Comparison of ENCODE assay signal across 8 cellular contexts in the genomic region with DNA sequence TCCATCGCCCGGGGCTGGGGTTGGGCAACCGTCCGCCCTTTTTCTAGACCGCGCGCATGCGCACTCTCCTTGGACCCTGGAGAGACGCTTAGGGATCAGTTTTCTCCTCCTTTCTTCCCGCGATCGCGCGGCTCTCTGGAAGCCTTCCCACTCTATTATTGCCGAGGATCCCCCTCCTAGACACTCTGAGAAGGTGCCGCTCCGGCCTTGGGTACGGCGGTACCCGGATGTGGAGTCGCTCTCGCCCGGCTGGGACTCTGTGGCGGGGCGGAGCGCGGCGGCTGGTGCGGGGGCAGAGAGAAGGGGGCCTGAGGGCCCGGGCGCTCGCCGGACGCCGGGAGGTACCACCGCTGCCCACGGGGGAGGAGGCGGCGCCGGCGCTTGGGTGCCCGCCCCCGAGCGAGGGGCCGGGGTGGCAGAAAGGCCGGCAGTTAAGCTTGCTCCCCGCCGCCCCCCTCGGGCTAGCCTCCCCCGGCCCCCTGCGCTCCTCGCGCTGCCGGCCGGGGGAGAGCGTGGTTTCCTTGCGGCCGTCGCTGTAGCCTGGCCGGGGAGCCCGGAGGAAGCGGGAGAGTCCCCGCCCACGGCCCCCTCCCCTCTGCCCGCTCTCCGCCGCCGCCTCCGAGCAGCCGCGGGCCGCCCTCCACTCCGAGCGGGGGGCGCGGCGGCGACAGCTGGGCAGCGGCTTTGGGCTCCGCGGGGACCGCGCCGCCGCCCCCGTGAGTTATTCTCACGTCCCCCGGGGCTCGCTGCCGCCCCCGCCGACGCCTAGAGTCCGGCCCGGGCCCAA. TPM values are rescaled to one million over a fixed set of nuclear protein-coding genes. Genes with fewer than 3 reads are reported as not detected.
DNase-seq lines count a peak whose midpoint lies in the region; ATAC-seq and TF ChIP-seq lines count a peak whose summit lies in the region.

MIB1 (plus strand) TSS at position 69 of the 787 bp plus-strand sequence. CDS start 792 bp downstream, outside the sequence.

- H3K27ac ChIP-seq in HUES64 (ENCODE audit: low read depth, low read length) (peak within 1 kb of the TSS; percentile 94), RWPE2 (ENCODE audit: poor library complexity, severe bottlenecking) (peak within 1 kb of the TSS; percentile 74), parathyroid adenoma (peak within 1 kb of the TSS; percentile 90)

- H3K79me2 ChIP-seq in parathyroid adenoma = peaks cover 5% of the 10 kb centered on the region

- H3K27me3 ChIP-seq in HUES64 (ENCODE audit: insufficient read depth, low read length) (no peaks in the 10 kb centered on the region), RWPE2 (ENCODE audit: insufficient read depth, poor library complexity, severe bottlenecking) (no peaks in the 10 kb centered on the region), parathyroid adenoma (ENCODE audit: control insufficient read depth, insufficient read depth, low read length) (no peaks in the 10 kb centered on the region)

- intact Hi-C loops in cardiac septum (cut with DNase I) = loop anchor here (2.0 to 10.0 kb wide), 4 partner anchors 36 to 426 kb away; partner anchors contain the start of genes ABHD3, GATA6 and SNRPD1

- peak within 1 kb of the TSS; percentile 95 for H2AFZ ChIP-seq in parathyroid adenoma

- H3K27ac Mint-ChIP-seq in activated naive CD8-positive, alpha-beta T cell treated with anti-CD3 and anti-CD28 coated beads, Interleukin-2, amount 10 ng/mL, durations not matched to agents 7 days and 5 days = peak within 1 kb of the TSS; percentile 95

- under 1% methylated on average over 95 of the region's 95 CpGs for WGBS in HUES64

- peaks cover 31% of the 10 kb centered on the region for H3K4me1 ChIP-seq in HUES64 (ENCODE audit: insufficient read depth, low read length)
- H3K4me1 ChIP-seq in RWPE2 (ENCODE audit: insufficient read depth, poor library complexity, severe bottlenecking) = peaks cover 4% of the 10 kb centered on the region
- H3K4me1 ChIP-seq in parathyroid adenoma = no peaks in the 10 kb centered on the region

- POLR2A ChIA-PET in activated naive CD8-positive, alpha-beta T cell treated with anti-CD3 and anti-CD28 coated beads, Interleukin-2, amount 10 ng/mL, durations not matched to agents 7 days and 5 days (lab: Charles Lee) = interaction anchor here (0.6 to 5.8 kb wide), 11 partner anchors 8 to 141 kb away, joined by 3 to 64 read pairs (median 5); partner anchors contain the start of genes ABHD3, ESCO1 and SNRPD1

- H3K27me3 Mint-ChIP-seq in activated naive CD8-positive, alpha-beta T cell treated with anti-CD3 and anti-CD28 coated beads, Interleukin-2, amount 10 ng/mL, durations not matched to agents 7 days and 5 days = peaks cover 10% of the 10 kb centered on the region

- DNase-seq in EL (peak; percentile 98), RWPE2 (ENCODE audit: low spot score) (no peak), cardiac septum (ENCODE audit: low spot score) (peak; percentile 83), islet precursor cell (no peak)
- peak; percentile 99 for DNase-seq in activated naive CD8-positive, alpha-beta T cell treated with anti-CD3 and anti-CD28 coated beads, Interleukin-2, amount 10 ng/mL, durations not matched to agents 7 days and 5 days

- H3K9me3 Mint-ChIP-seq in activated naive CD8-positive, alpha-beta T cell treated with anti-CD3 and anti-CD28 coated beads, Interleukin-2, amount 10 ng/mL, durations not matched to agents 7 days and 5 days = peaks cover 6% of the 10 kb centered on the region

- H3K4me3 ChIP-seq in HUES64 (ENCODE audit: low read length) = peak within 1 kb of the TSS; percentile 72
- H3K4me3 ChIP-seq in RWPE2 (ENCODE audit: severe bottlenecking) = peak within 1 kb of the TSS; percentile 71
- H3K4me3 ChIP-seq in parathyroid adenoma (ENCODE audit: low read depth, low read length) = peak within 1 kb of the TSS; percentile 94

- H3K36me3 ChIP-seq in HUES64 (ENCODE audit: insufficient read depth, low read length) = no peaks in the 10 kb centered on the region; the same call in 1 of the 2 replicates
- H3K36me3 ChIP-seq in RWPE2 (ENCODE audit: low read depth) = 0 out of 2 replicates have a peak, but pooled peaks cover 4% of the 10 kb centered on the region
- H3K36me3 ChIP-seq in parathyroid adenoma (ENCODE audit: control insufficient read depth, insufficient read depth, low read length) = no peaks in the 10 kb centered on the region

- no peak for TF ChIP-seq CTCF in RWPE2 (IDR thresholded peaks at IDR 0.05; ENCODE audit: poor library complexity, severe bottlenecking)
- TF ChIP-seq CTCF in parathyroid adenoma (IDR thresholded peaks at IDR 0.05) = no peak

- H3K4me1 Mint-ChIP-seq in activated naive CD8-positive, alpha-beta T cell treated with anti-CD3 and anti-CD28 coated beads, Interleukin-2, amount 10 ng/mL, durations not matched to agents 7 days and 5 days = peaks cover 33% of the 10 kb centered on the region

- H3K4me3 Mint-ChIP-seq in activated naive CD8-positive, alpha-beta T cell treated with anti-CD3 and anti-CD28 coated beads, Interleukin-2, amount 10 ng/mL, durations not matched to agents 7 days and 5 days = peak within 1 kb of the TSS; percentile 92

- ATAC-seq in GM21528 (IDR thresholded peaks at IDR 0.05; ENCODE audit: low FRiP score, unreplicated experiment) (peak; percentile 66), RWPE2 (ENCODE audit: low read depth) (peak; percentile 74)
- peak; percentile 72 for ATAC-seq in activated naive CD8-positive, alpha-beta T cell treated with anti-CD3 and anti-CD28 coated beads, Interleukin-2, amount 10 ng/mL, durations not matched to agents 7 days and 5 days (ENCODE audit: low read depth)

- H3K9me3 ChIP-seq in HUES64 (ENCODE audit: insufficient read depth, low read depth, low read length) (no peaks in the 10 kb centered on the region), RWPE2 (ENCODE audit: severe bottlenecking) (no peaks in the 10 kb centered on the region), parathyroid adenoma (ENCODE audit: control insufficient read depth, low read length) (no peaks in the 10 kb centered on the region)

- H3K36me3 Mint-ChIP-seq in activated naive CD8-positive, alpha-beta T cell treated with anti-CD3 and anti-CD28 coated beads, Interleukin-2, amount 10 ng/mL, durations not matched to agents 7 days and 5 days = peaks cover 9% of the 10 kb centered on the region

- peak within 1 kb of the TSS; percentile 61 for H3K4me2 ChIP-seq in parathyroid adenoma (ENCODE audit: low read length)

- H3K9ac ChIP-seq in HUES64 (ENCODE audit: low read depth, low read length) (peak within 1 kb of the TSS; percentile 80), parathyroid adenoma (peak within 1 kb of the TSS; percentile 20)

RNA-seq across cellular contexts. Expression of gene MIB1, which starts in this region (rescaled TPM):
- polyA plus RNA-seq in HUES64 (2013, experiment 1 of 2) = 25.4 TPM
- polyA plus RNA-seq in HUES64 (2013, experiment 2 of 2) = 31.2 TPM
- 10 to 100 TPM; 34.4 to 40.8 TPM for total RNA-seq in activated naive CD8-positive, alpha-beta T cell treated with anti-CD3 and anti-CD28 coated beads, Interleukin-2, amount 10 ng/mL, durations not matched to agents 7 days and 5 days
- total RNA-seq in cardiac septum = 29.0 TPM

Comparison
In these comparisons a context has a peak if more than half of its experiments do, and no peak if none do; other contexts are left out.
1. DNase-seq: peak in EL (single experiment), activated naive CD8-positive, alpha-beta T cell treated with anti-CD3 and anti-CD28 coated beads, Interleukin-2, amount 10 ng/mL, durations not matched to agents 7 days and 5 days (single experiment) and cardiac septum (single experiment); none in RWPE2 (single experiment) and islet precursor cell (single experiment).
2. Peak in every context shown above with its lines, with median percentiles within 50 percentile points of each other: ATAC-seq, H3K27ac ChIP-seq and H3K4me3 ChIP-seq.